10 cellular contexts compared by ENCODE assay signal in genomic region chr13:80037505-80037888, GRCh38.
A peak's percentile ranks its signal among the peaks of the same experiment; 100 is the strongest.
DNase-seq lines count a peak whose midpoint lies in the region; ATAC-seq, FAIRE-seq and TF ChIP-seq lines count a peak whose summit lies in the region.
"Had no signal": no experiment of that assay in that cellular context is flagged by ENCODE, and none has a peak within 500 bp of the region (broad histone marks: within the 10 kb centered on the region; RNA-seq: fewer than 3 reads in every experiment).

No MANE protein-coding gene starts in this region.

- peaks cover 4% of the 10 kb centered on the region for H3K4me1 ChIP-seq in neural progenitor cell

- H3K9me3 Mint-ChIP-seq in neural progenitor cell: peaks cover 2% of the 10 kb centered on the region
- no peaks in the 10 kb centered on the region for H3K9me3 Mint-ChIP-seq in activated CD4-positive, alpha-beta T cell treated with anti-CD3 and anti-CD28 coated beads, Interleukin-2, amount 10 ng/mL, durations not matched to agents 7 days and 5 days

- DNase-seq in amniotic epithelial cell (ENCODE audit: low read depth) (peak; percentile 94), neural progenitor cell (ENCODE audit: low spot score) (no peak), GM10248 (ENCODE audit: extremely low spot score) (no peak), germinal center (ENCODE audit: low spot score) (no peak), frontal cortex (ENCODE audit: low spot score in 2 of 2) (no peak)
- DNase-seq in activated CD4-positive, alpha-beta T cell treated with anti-CD3 and anti-CD28 coated beads, Interleukin-2, amount 10 ng/mL, durations not matched to agents 7 days and 5 days: no peak
- DNase-seq: hippocampal formation; stimulated activated CD4-positive, alpha-beta T cell treated with anti-CD3 and anti-CD28 coated beads, Interleukin-15, amount 100 ng/mL, for 24 hours had no signal

- CTCF ChIA-PET in GM10248 (lab: Yijun Ruan, JAX): interaction anchor here (1.9 kb wide), 1 partner anchor 11 kb away, joined by 12 read pairs; no protein-coding TSS in a partner anchor
- CTCF ChIA-PET in activated CD4-positive, alpha-beta T cell treated with anti-CD3 and anti-CD28 coated beads, Interleukin-2, amount 10 ng/mL, durations not matched to agents 7 days and 5 days (lab: Charles Lee): no interaction called here

- no peak for FAIRE-seq in frontal cortex (lab: Jason Lieb, UNC)

- H3K36me3 ChIP-seq in neural progenitor cell: no peaks in the 10 kb centered on the region

- peak overlapping the region; percentile 36 for H3K27ac Mint-ChIP-seq in neural progenitor cell
- H3K27ac Mint-ChIP-seq in activated CD4-positive, alpha-beta T cell treated with anti-CD3 and anti-CD28 coated beads, Interleukin-2, amount 10 ng/mL, durations not matched to agents 7 days and 5 days: no peak overlapping the region

- H3K9ac ChIP-seq in neural progenitor cell: no peak overlapping the region

- no peak overlapping the region for H3K27ac ChIP-seq in neural progenitor cell

- POLR2A ChIA-PET in GM10248 (lab: Yijun Ruan, JAX): no interaction called here
- POLR2A ChIA-PET in activated CD4-positive, alpha-beta T cell treated with anti-CD3 and anti-CD28 coated beads, Interleukin-2, amount 10 ng/mL, durations not matched to agents 7 days and 5 days (lab: Charles Lee): no interaction called here

- no peak overlapping the region for H2AFZ ChIP-seq in neural progenitor cell (replicated peaks)

- H3K4me1 Mint-ChIP-seq in neural progenitor cell: peaks cover 20% of the 10 kb centered on the region
- H3K4me1 Mint-ChIP-seq in activated CD4-positive, alpha-beta T cell treated with anti-CD3 and anti-CD28 coated beads, Interleukin-2, amount 10 ng/mL, durations not matched to agents 7 days and 5 days: no peaks in the 10 kb centered on the region

- TF ChIP-seq CTCF in neural progenitor cell (IDR thresholded peaks at IDR 0.05) (no peak), GM10248 (IDR thresholded peaks at IDR 0.05; ENCODE audit: control extremely low read depth, extremely low read depth, low read depth, missing control alignments) (no peak)

- H3K4me3 ChIP-seq in neural progenitor cell: no peak overlapping the region

- H3K27me3 Mint-ChIP-seq in neural progenitor cell (ENCODE audit: insufficient read depth, low read depth): peaks cover 2% of the 10 kb centered on the region
- no peaks in the 10 kb centered on the region for H3K27me3 Mint-ChIP-seq in activated CD4-positive, alpha-beta T cell treated with anti-CD3 and anti-CD28 coated beads, Interleukin-2, amount 10 ng/mL, durations not matched to agents 7 days and 5 days

- no peaks in the 10 kb centered on the region for H3K79me2 ChIP-seq in neural progenitor cell (ENCODE audit: low read depth)

- ATAC-seq in GM18511 (IDR thresholded peaks at IDR 0.05; ENCODE audit: unreplicated experiment): peak; percentile 77
- peak; percentile 49 for ATAC-seq in HG03060 (IDR thresholded peaks at IDR 0.05; ENCODE audit: low read depth, unreplicated experiment)

- no peak overlapping the region for H3K4me3 Mint-ChIP-seq in neural progenitor cell
- H3K4me3 Mint-ChIP-seq in activated CD4-positive, alpha-beta T cell treated with anti-CD3 and anti-CD28 coated beads, Interleukin-2, amount 10 ng/mL, durations not matched to agents 7 days and 5 days: no peak overlapping the region

- H3F3A ChIP-seq in neural progenitor cell (ENCODE audit: low read depth): no peaks in the 10 kb centered on the region

- H3K27me3 ChIP-seq in neural progenitor cell: no peaks in the 10 kb centered on the region

- no peaks in the 10 kb centered on the region for H3K9me3 ChIP-seq in neural progenitor cell (ENCODE audit: low read depth)

- no peaks in the 10 kb centered on the region for H3K36me3 Mint-ChIP-seq in neural progenitor cell
- H3K36me3 Mint-ChIP-seq in activated CD4-positive, alpha-beta T cell treated with anti-CD3 and anti-CD28 coated beads, Interleukin-2, amount 10 ng/mL, durations not matched to agents 7 days and 5 days (ENCODE audit: low read depth): no peaks in the 10 kb centered on the region

- H3K4me2 ChIP-seq in neural progenitor cell: no peak overlapping the region

- H4K20me1 ChIP-seq in neural progenitor cell (ENCODE audit: low read depth): no peaks in the 10 kb centered on the region
